Comparison of ENCODE assay signal across 8 cellular contexts in the genomic region with DNA sequence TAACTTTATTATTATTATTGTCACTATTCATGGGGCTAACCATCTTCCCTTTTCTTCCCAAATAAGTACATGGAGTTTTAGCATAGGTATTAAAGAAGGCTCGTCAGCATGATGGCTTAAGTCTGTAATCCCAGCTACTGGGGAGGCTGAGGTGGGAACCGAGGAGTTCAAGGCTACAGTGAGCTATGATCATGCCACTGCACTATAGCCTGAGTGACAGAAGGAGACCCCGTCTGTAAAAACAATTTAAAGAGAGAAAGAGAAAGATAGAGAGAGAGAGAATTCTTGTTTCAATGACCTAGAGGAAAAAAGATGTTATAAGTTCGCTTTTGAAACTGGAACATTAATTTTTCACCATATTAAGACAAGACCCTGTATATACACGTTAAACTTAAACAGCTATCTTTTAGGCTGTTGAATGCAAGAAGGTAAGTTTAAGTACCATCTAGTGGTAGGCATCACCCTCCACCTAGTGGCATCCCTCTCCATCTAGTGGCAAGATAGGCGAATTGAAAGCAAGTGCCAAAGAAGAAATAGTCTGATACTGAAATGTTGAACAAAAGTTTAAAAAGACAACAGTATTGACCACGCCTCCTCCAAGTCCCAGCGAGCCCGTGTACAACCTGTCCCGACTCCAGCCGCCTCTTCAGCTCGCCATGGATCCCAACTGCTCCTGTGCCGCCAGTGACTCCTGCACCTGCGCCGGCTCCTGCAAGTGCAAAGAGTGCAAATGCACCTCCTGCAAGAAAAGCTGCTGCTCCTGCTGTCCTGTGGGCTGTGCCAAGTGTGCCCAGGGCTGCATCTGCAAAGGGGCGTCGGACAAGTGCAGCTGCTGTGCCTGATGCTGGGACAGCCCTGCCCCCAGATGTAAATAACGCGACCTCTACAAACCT. TPM values are rescaled to one million over a fixed set of nuclear protein-coding genes. Genes with fewer than 3 reads are reported as not detected.
A peak's percentile ranks its signal among the peaks of the same experiment; 100 is the strongest.
DNase-seq lines count a peak whose midpoint lies in the region; ATAC-seq and TF ChIP-seq lines count a peak whose summit lies in the region.

No MANE protein-coding gene starts in this region.

- H3K4me3 ChIP-seq in ectodermal cell (ENCODE audit: insufficient read depth, low read depth, low read length): peak overlapping the region; percentile 5
- peak overlapping the region; percentile 17 for H3K4me3 ChIP-seq in lower lobe of right lung

- intact Hi-C loops in lower lobe of right lung (cut with DNase I): loop anchor here (10.0 kb wide), 1 partner anchor 101 kb away; no protein-coding TSS in a partner anchor

- H3K9me3 ChIP-seq in ectodermal cell (ENCODE audit: control insufficient read depth, low read length) (no peaks in the 10 kb centered on the region), lower lobe of right lung (no peaks in the 10 kb centered on the region)

- ATAC-seq in GM18870 (IDR thresholded peaks at IDR 0.05; ENCODE audit: unreplicated experiment): peak; percentile 85
- ATAC-seq in HG03097 (IDR thresholded peaks at IDR 0.05; ENCODE audit: low FRiP score, unreplicated experiment): peak; percentile 80
- peak; percentile 84 to 86 for ATAC-seq in lower lobe of right lung
- ATAC-seq in stimulated activated naive CD8-positive, alpha-beta T cell treated with anti-CD3 and anti-CD28 coated beads, Interleukin-15, Interleukin-2, amounts not matched to agents 100 U/mL and 50 U/mL, for 24 hours: peak; percentile 79

- no peak overlapping the region for H3K27ac ChIP-seq in C4-2B
- no peak overlapping the region for H3K27ac ChIP-seq in ectodermal cell (ENCODE audit: insufficient read depth, low read depth, low read length, poor library complexity, severe bottlenecking)
- no peak overlapping the region for H3K27ac ChIP-seq in lower lobe of right lung

- WGBS in ectodermal cell, 2 experiments: 22 to 23% methylated on average over 17 to 19 of the region's 19 CpGs

- peak; percentile 85 for TF ChIP-seq CTCF in C4-2B (conservative IDR thresholded peaks at IDR 0.05)
- TF ChIP-seq CTCF in lower lobe of right lung (IDR thresholded peaks at IDR 0.05): peak; percentile 75

- H3K36me3 ChIP-seq in ectodermal cell (ENCODE audit: control insufficient read depth, insufficient read depth, low read length): no peaks in the 10 kb centered on the region
- no peaks in the 10 kb centered on the region for H3K36me3 ChIP-seq in lower lobe of right lung

- H3K27me3 ChIP-seq in ectodermal cell (ENCODE audit: control insufficient read depth, insufficient read depth, low read length, poor library complexity, severe bottlenecking) (no peaks in the 10 kb centered on the region), lower lobe of right lung (ENCODE audit: low read depth) (no peaks in the 10 kb centered on the region)

- H3K4me1 ChIP-seq in ectodermal cell (ENCODE audit: control insufficient read depth, insufficient read depth, low read length): no peaks in the 10 kb centered on the region
- peaks cover 7% of the 10 kb centered on the region for H3K4me1 ChIP-seq in lower lobe of right lung

- peak; percentile 31 to 43 for DNase-seq in NCI-H446 (lab: John Stamatoyannopoulos, UW)
- peak; percentile 8 to 30 for DNase-seq in activated CD4-positive, alpha-beta T cell treated with anti-CD3 and anti-CD28 coated beads, Interleukin-2, amount 50 U/mL, for 48 hours
- peak; percentile 49 for DNase-seq in lower lobe of right lung
- DNase-seq in stimulated activated naive CD8-positive, alpha-beta T cell treated with anti-CD3 and anti-CD28 coated beads, Interleukin-15, Interleukin-2, amounts not matched to agents 100 U/mL and 50 U/mL, for 24 hours: peak; percentile 19

RNA-seq across cellular contexts. Expression of gene YTHDC1, which starts 26.0 kb away (rescaled TPM):
- polyA plus RNA-seq in ectodermal cell (2013, experiment 1 of 4): 96.9 TPM
- polyA plus RNA-seq in ectodermal cell (2013, experiment 2 of 4): 103 TPM
- 79.9 TPM for polyA plus RNA-seq in ectodermal cell (2013, experiment 3 of 4)
- 93.6 TPM for polyA plus RNA-seq in ectodermal cell (2013, experiment 4 of 4)
- 77.2 TPM for total RNA-seq in lower lobe of right lung
